In the genomic region with DNA sequence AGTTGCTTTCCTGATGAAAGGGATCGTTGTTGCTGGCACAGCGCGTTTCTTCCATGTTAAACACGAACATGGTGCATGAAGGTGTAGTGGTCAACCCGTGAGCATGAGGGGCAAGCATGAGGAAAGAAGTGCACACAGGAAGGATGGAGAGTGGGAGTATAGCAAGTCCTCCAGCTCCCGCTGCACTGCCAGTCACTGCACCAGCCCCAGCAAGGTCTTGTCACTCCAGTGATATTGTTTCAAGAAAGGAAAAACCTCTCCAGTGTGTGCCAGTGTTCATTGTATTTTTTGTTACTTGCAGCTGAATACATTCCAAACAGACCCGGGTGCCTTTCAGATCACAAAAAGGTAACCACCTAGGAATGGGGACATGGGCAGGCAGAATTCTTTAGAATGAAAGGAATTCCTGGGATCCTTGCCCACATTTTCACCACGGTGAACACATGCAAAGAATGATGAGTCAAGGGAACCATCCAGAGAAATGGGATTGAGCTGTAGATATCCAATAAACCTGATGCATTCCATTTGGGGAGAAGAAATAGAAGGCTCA, we compare ENCODE assay signal across 14 cellular contexts.
DNase-seq lines count a peak whose midpoint lies in the region; ATAC-seq, FAIRE-seq and TF ChIP-seq lines count a peak whose summit lies in the region.
"Had no signal": no experiment of that assay in that cellular context is flagged by ENCODE, and none has a peak within 500 bp of the region (broad histone marks: within the 10 kb centered on the region; RNA-seq: fewer than 3 reads in every experiment).

No MANE protein-coding gene starts in this region.

- 31% methylated on average over 8 of the region's 8 CpGs for WGBS in A549 (ENCODE audit: missing lambda C conversion rate)

- peaks cover 6% of the 10 kb centered on the region for H3K36me3 Mint-ChIP-seq in MCF 10A (ENCODE audit: insufficient read depth, unreplicated experiment)
- H3K36me3 Mint-ChIP-seq: CD4-positive, CD25-positive, alpha-beta regulatory T cell had no signal

- H3K4me1 ChIP-seq in A549, result peaks cover 96% of the 10 kb centered on the region

- no peaks in the 10 kb centered on the region for H3K9me3 ChIP-seq in A549
- H3K9me3 ChIP-seq: gastroesophageal sphincter, neutrophil had no signal

- H3K9me3 Mint-ChIP-seq in MCF 10A (ENCODE audit: unreplicated experiment), result no peaks in the 10 kb centered on the region
- H3K9me3 Mint-ChIP-seq: CD4-positive, CD25-positive, alpha-beta regulatory T cell; T-helper 1 cell treated with Interleukin-12 subunit alpha and Interleukin-12 subunit beta and Interleukin-4 antibody, amounts not matched to agents 30 μg/mL and 1 μg/mL, for 36 hours had no signal

- no peak for TF ChIP-seq POLR2A in A549 (IDR thresholded peaks at IDR 0.05; ENCODE audit: low read length)

- DNase-seq in A549 (ENCODE audit: low read depth in 1 of 2, low spot score in 1 of 2), result peak; percentile 73 to 93
- DNase-seq in HT1080 (ENCODE audit: low read depth), result peak; percentile 93
- DNase-seq in MCF 10A (ENCODE audit: unreplicated experiment), result peak; percentile 82
- DNase-seq in NCI-H2171 (lab: John Stamatoyannopoulos, UW), result no peak
- DNase-seq in KG1 (lab: John Stamatoyannopoulos, UW), result no peak
- DNase-seq in activated effector memory CD4-positive, alpha-beta T cell treated with Interleukin-2 at 50 U/mL for 16 hours, result no peak
- DNase-seq: activated gamma-delta T cell treated with Interleukin-2 at 50 U/mL for 16 hours; CD4-positive, CD25-positive, alpha-beta regulatory T cell; NCI-H1436 treated with DMSO at 0.1 percent for 48 hours had no signal

- POLR2A ChIA-PET in A549 (lab: Yijun Ruan, JAX) (interaction anchor here (0.8 to 8.5 kb wide), 11 partner anchors 8 to 243 kb away, joined by 3 to 93 read pairs (median 12); no protein-coding TSS in a partner anchor), MCF 10A (lab: Yijun Ruan, JAX) (interaction anchor here (0.6 to 5.6 kb wide), 20 partner anchors 8 to 1312 kb away, joined by 3 to 55 read pairs (median 5); no protein-coding TSS in a partner anchor)

- peak overlapping the region; percentile 21 for H3K4me3 Mint-ChIP-seq in MCF 10A (ENCODE audit: unreplicated experiment)
- H3K4me3 Mint-ChIP-seq: CD4-positive, CD25-positive, alpha-beta regulatory T cell; T-helper 1 cell treated with Interleukin-12 subunit alpha and Interleukin-12 subunit beta and Interleukin-4 antibody, amounts not matched to agents 30 μg/mL and 1 μg/mL, for 36 hours had no signal

- no TSS peak for BruUV-seq in MCF 10A (replicated peaks; lab: Mats Ljungman, UMichigan)

- no peaks in the 10 kb centered on the region for H3K27me3 ChIP-seq in layer of hippocampus (ENCODE audit: control insufficient read depth, insufficient read depth, low read length)
- H3K27me3 ChIP-seq: gastroesophageal sphincter, neutrophil had no signal

- CTCF ChIA-PET in A549 (lab: Yijun Ruan, JAX) (interaction anchor here (0.6 to 10.0 kb wide), 10 partner anchors 8 to 232 kb away, joined by 3 to 64 read pairs (median 6); no protein-coding TSS in a partner anchor), MCF 10A (lab: Yijun Ruan, JAX) (interaction anchor here (0.7 to 1.5 kb wide), 5 partner anchors 9 to 131 kb away, joined by 3 to 5 read pairs (median 3); no protein-coding TSS in a partner anchor)

- FAIRE-seq in A549 (lab: Jason Lieb, UNC), result peak; percentile 94

- peaks cover 35% of the 10 kb centered on the region for H3K4me1 Mint-ChIP-seq in MCF 10A (ENCODE audit: insufficient read depth, unreplicated experiment)

- peak overlapping the region; percentile 57 for H3K27ac Mint-ChIP-seq in MCF 10A (ENCODE audit: low read depth, unreplicated experiment)
- H3K27ac Mint-ChIP-seq: CD4-positive, CD25-positive, alpha-beta regulatory T cell; T-helper 1 cell treated with Interleukin-12 subunit alpha and Interleukin-12 subunit beta and Interleukin-4 antibody, amounts not matched to agents 30 μg/mL and 1 μg/mL, for 36 hours had no signal

- peak; percentile 42 to 58; a peak in 4 of 5 replicates for TF ChIP-seq RAD21 in A549 (conservative IDR thresholded peaks at IDR 0.05 in 1 of 2, IDR thresholded peaks at IDR 0.05 in 1 of 2)

- no peak overlapping the region for H3K4me3 ChIP-seq in A549
- H3K4me3 ChIP-seq: gastroesophageal sphincter had no signal

- intact Hi-C loops in MCF 10A (cut with micrococcal nuclease), result no loop called here

- TF ChIP-seq EP300 in A549 (IDR thresholded peaks at IDR 0.05), result peak; percentile 72 to 92; a peak in 3 of 5 replicates

- H3K27me3 Mint-ChIP-seq in MCF 10A (ENCODE audit: insufficient read depth, unreplicated experiment), result no peaks in the 10 kb centered on the region
- H3K27me3 Mint-ChIP-seq: CD4-positive, CD25-positive, alpha-beta regulatory T cell had no signal

- TF ChIP-seq CTCF in A549 (IDR thresholded peaks at IDR 0.05) (no peak), MCF 10A (IDR thresholded peaks at IDR 0.05; ENCODE audit: unreplicated experiment) (no peak)

- H3K27ac ChIP-seq in A549 (peak overlapping the region; percentile 97 to 99), layer of hippocampus (ENCODE audit: low read depth, low read length) (peak overlapping the region; percentile 92)
- H3K27ac ChIP-seq: neutrophil had no signal

- H3K4me2 ChIP-seq in A549, result peak overlapping the region; percentile 89

- ATAC-seq in A549 (peak; percentile 28 to 47), HG02981 (IDR thresholded peaks at IDR 0.05; ENCODE audit: unreplicated experiment) (no peak)
- ATAC-seq: gastroesophageal sphincter had no signal

TF ChIP-seq in A549, 52 proteins besides CTCF, POLR2A, EP300 and RAD21 (continues in another document):
- TF ChIP-seq FOXS1 (CRISPR knock-in tag; IDR thresholded peaks at IDR 0.05) (0 out of 2 replicates have a peak, but pooled peaks have one; percentile 48), PHF8 (IDR thresholded peaks at IDR 0.05; ENCODE audit: borderline replicate concordance, low read depth) (no peak), NR3C1 (IDR thresholded peaks at IDR 0.05) (no peak), HOXA7 (CRISPR knock-in tag; IDR thresholded peaks at IDR 0.05) (peak; percentile 48; the same call in 1 of the 2 replicates), GATA3 (IDR thresholded peaks at IDR 0.05; ENCODE audit: borderline replicate concordance) (peak; percentile 94), ZC3H11A (IDR thresholded peaks at IDR 0.05) (no peak), ESRRA (IDR thresholded peaks at IDR 0.05; ENCODE audit: borderline replicate concordance, low read length) (no peak), SMC3 (IDR thresholded peaks at IDR 0.05) (peak; percentile 45), SREBF2 (IDR thresholded peaks at IDR 0.05) (no peak), HDAC2 (IDR thresholded peaks at IDR 0.05) (no peak), FOSB (CRISPR knock-in tag; IDR thresholded peaks at IDR 0.05) (peak; percentile 83; the same call in 1 of the 2 replicates), ZSCAN20 (CRISPR knock-in tag; IDR thresholded peaks at IDR 0.05) (peak; percentile 12; the same call in 1 of the 2 replicates)
- TF ChIP-seq, protein P1, sequence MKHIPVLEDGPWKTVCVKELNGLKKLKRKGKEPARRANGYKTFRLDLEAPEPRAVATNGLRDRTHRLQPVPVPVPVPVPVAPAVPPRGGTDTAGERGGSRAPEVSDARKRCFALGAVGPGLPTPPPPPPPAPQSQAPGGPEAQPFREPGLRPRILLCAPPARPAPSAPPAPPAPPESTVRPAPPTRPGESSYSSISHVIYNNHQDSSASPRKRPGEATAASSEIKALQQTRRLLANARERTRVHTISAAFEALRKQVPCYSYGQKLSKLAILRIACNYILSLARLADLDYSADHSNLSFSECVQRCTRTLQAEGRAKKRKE (CRISPR knock-in tag; IDR thresholded peaks at IDR 0.05; ENCODE audit: low read depth), result peak; percentile 45
- TF ChIP-seq, protein P2, sequence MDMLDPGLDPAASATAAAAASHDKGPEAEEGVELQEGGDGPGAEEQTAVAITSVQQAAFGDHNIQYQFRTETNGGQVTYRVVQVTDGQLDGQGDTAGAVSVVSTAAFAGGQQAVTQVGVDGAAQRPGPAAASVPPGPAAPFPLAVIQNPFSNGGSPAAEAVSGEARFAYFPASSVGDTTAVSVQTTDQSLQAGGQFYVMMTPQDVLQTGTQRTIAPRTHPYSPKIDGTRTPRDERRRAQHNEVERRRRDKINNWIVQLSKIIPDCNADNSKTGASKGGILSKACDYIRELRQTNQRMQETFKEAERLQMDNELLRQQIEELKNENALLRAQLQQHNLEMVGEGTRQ (IDR thresholded peaks at IDR 0.05), result no peak
- TF ChIP-seq, protein P3, sequence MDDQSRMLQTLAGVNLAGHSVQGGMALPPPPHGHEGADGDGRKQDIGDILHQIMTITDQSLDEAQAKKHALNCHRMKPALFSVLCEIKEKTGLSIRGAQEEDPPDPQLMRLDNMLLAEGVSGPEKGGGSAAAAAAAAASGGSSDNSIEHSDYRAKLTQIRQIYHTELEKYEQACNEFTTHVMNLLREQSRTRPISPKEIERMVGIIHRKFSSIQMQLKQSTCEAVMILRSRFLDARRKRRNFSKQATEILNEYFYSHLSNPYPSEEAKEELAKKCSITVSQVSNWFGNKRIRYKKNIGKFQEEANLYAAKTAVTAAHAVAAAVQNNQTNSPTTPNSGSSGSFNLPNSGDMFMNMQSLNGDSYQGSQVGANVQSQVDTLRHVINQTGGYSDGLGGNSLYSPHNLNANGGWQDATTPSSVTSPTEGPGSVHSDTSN (IDR thresholded peaks at IDR 0.05), result peak; percentile 42; the same call in 1 of the 2 replicates

Comparison
In these comparisons a context has a peak if more than half of its experiments do, and no peak if none do; other contexts are left out.
1. DNase-seq: peak in A549 (2 of 2), HT1080 (single experiment) and MCF 10A (single experiment); none in NCI-H2171 (single experiment), KG1 (single experiment) and activated effector memory CD4-positive, alpha-beta T cell treated with Interleukin-2 at 50 U/mL for 16 hours (single experiment).